Comparison of ENCODE assay signal across 12 cellular contexts in genomic region chr12:12466157-12466556, GRCh38.
A peak's percentile ranks its signal among the peaks of the same experiment; 100 is the strongest.
DNase-seq lines count a peak whose midpoint lies in the region; ATAC-seq and TF ChIP-seq lines count a peak whose summit lies in the region.
"Had no signal": no experiment of that assay in that cellular context is flagged by ENCODE, and none has a peak within 500 bp of the region (broad histone marks: within the 10 kb centered on the region; RNA-seq: fewer than 3 reads in every experiment).

No MANE protein-coding gene starts in this region.

- H3K36me3 ChIP-seq in mucosa of descending colon (ENCODE audit: low read depth) (no peaks in the 10 kb centered on the region), suprapubic skin (peaks cover 9% of the 10 kb centered on the region)

- no peaks in the 10 kb centered on the region for H3K27me3 Mint-ChIP-seq in mesothelial cell of epicardium (ENCODE audit: low read depth)

- WGBS in suprapubic skin: 90% methylated on average over 7 of the region's 7 CpGs

- H3K9me3 ChIP-seq in mucosa of descending colon (no peaks in the 10 kb centered on the region), suprapubic skin (no peaks in the 10 kb centered on the region)
- H3K9me3 ChIP-seq: A549 had no signal

- no peak overlapping the region for H3K4me3 ChIP-seq in mucosa of descending colon
- no peak overlapping the region for H3K4me3 ChIP-seq in suprapubic skin
- H3K4me3 ChIP-seq: A549 had no signal

- peak overlapping the region; percentile 66 for H3K27ac ChIP-seq in suprapubic skin
- H3K27ac ChIP-seq: A549 had no signal

- peaks cover 34% of the 10 kb centered on the region for H3K36me3 Mint-ChIP-seq in mesothelial cell of epicardium

- intact Hi-C loops in mucosa of descending colon (cut with DNase I, micrococcal nuclease): no loop called here

- DNase-seq in activated T-cell treated with anti-CD3 and anti-CD28 coated beads for 24 hours (ENCODE audit: low read depth): peak; percentile 40
- DNase-seq in activated T-cell treated with anti-CD3 and anti-CD28 coated beads for 4 hours: no peak
- DNase-seq in activated T-cell treated with anti-CD3 and anti-CD28 coated beads, Interleukin-2, amount 50 U/mL, for 1 hour: peak; percentile 66
- DNase-seq in mucosa of descending colon: no peak
- DNase-seq in suprapubic skin (ENCODE audit: low spot score in 2 of 2): no peak
- no peak for DNase-seq in DMS153 treated with DMSO at 0.1 percent for 48 hours (lab: John Stamatoyannopoulos, UW; ENCODE audit: unreplicated experiment)
- DNase-seq in mesothelial cell of epicardium (ENCODE audit: low spot score in 2 of 2, unreplicated experiment in 2 of 2): no peak
- no peak for DNase-seq in NCI-H82 (lab: John Stamatoyannopoulos, UW)
- DNase-seq: cerebellar nuclear complex, NCI-H446, SIG-M5 had no signal

- H3K9me3 Mint-ChIP-seq in mesothelial cell of epicardium: peaks cover 12% of the 10 kb centered on the region

- TF ChIP-seq EP300 in suprapubic skin (IDR thresholded peaks at IDR 0.05): no peak

- no peak for TF ChIP-seq CTCF in mucosa of descending colon (IDR thresholded peaks at IDR 0.05)
- TF ChIP-seq CTCF in suprapubic skin (IDR thresholded peaks at IDR 0.05): no peak
- TF ChIP-seq CTCF in mesothelial cell of epicardium (IDR thresholded peaks at IDR 0.05; ENCODE audit: unreplicated experiment): no peak

- H3K27me3 ChIP-seq in suprapubic skin: no peaks in the 10 kb centered on the region

- ATAC-seq in mucosa of descending colon: peak; percentile 79
- ATAC-seq: A549 had no signal

- H3K4me1 ChIP-seq in mucosa of descending colon (ENCODE audit: low read depth) (no peaks in the 10 kb centered on the region), suprapubic skin (peaks cover 9% of the 10 kb centered on the region)
- H3K4me1 ChIP-seq: A549 had no signal

- no peaks in the 10 kb centered on the region for H3K4me1 Mint-ChIP-seq in mesothelial cell of epicardium

- H3K27ac Mint-ChIP-seq in mesothelial cell of epicardium: no peak overlapping the region

- H3K4me3 Mint-ChIP-seq in mesothelial cell of epicardium: no peak overlapping the region

- no peak for TF ChIP-seq POLR2A in suprapubic skin (IDR thresholded peaks at IDR 0.05)

Comparison
In these comparisons a context has a peak if more than half of its experiments do, and no peak if none do; other contexts are left out.
1. DNase-seq: peak in activated T-cell treated with anti-CD3 and anti-CD28 coated beads for 24 hours (single experiment) and activated T-cell treated with anti-CD3 and anti-CD28 coated beads, Interleukin-2, amount 50 U/mL, for 1 hour (single experiment); none in activated T-cell treated with anti-CD3 and anti-CD28 coated beads for 4 hours (single experiment), mucosa of descending colon (0 of 3), suprapubic skin (0 of 2), DMS153 treated with DMSO at 0.1 percent for 48 hours (single experiment), mesothelial cell of epicardium (0 of 2) and NCI-H82 (single experiment).